18 cellular contexts compared by ENCODE assay signal in genomic region chr7:134787720-134788119, GRCh38. TPM values are rescaled to one million over a fixed set of nuclear protein-coding genes. Genes with fewer than 3 reads are reported as not detected.
A peak's percentile ranks its signal among the peaks of the same experiment; 100 is the strongest.
DNase-seq lines count a peak whose midpoint lies in the region; ATAC-seq and TF ChIP-seq lines count a peak whose summit lies in the region.
"Had no signal": no experiment of that assay in that cellular context is flagged by ENCODE, and none has a peak within 500 bp of the region (broad histone marks: within the 10 kb centered on the region; RNA-seq: fewer than 3 reads in every experiment).

No MANE protein-coding gene starts in this region.

- H3K27me3 Mint-ChIP-seq in CD4-positive, alpha-beta T cell: no peaks in the 10 kb centered on the region

- H3K4me3 Mint-ChIP-seq in CD4-positive, alpha-beta T cell: no peak overlapping the region
- H3K4me3 Mint-ChIP-seq: neural crest cell; T-helper 1 cell treated with Interleukin-12 subunit alpha and Interleukin-12 subunit beta and Interleukin-4 antibody, amounts not matched to agents 30 μg/mL and 1 μg/mL, for 36 hours had no signal

- peaks cover 7% of the 10 kb centered on the region for H3K36me3 Mint-ChIP-seq in CD4-positive, alpha-beta T cell (ENCODE audit: low read depth)

- no peaks in the 10 kb centered on the region for H3K9me3 Mint-ChIP-seq in CD4-positive, alpha-beta T cell
- H3K9me3 Mint-ChIP-seq: neural crest cell; T-helper 1 cell treated with Interleukin-12 subunit alpha and Interleukin-12 subunit beta and Interleukin-4 antibody, amounts not matched to agents 30 μg/mL and 1 μg/mL, for 36 hours had no signal

- POLR2A ChIA-PET in CD4-positive, alpha-beta T cell (lab: Charles Lee): interaction anchor here (1.0 kb wide), 1 partner anchor 178 kb away, joined by 3 read pairs; no protein-coding TSS in a partner anchor

- no peak for TF ChIP-seq CTCF in osteoblast (IDR thresholded peaks at IDR 0.05; ENCODE audit: extremely low read depth, low read depth, low read length)
- TF ChIP-seq CTCF in uterus (IDR thresholded peaks at IDR 0.05): no peak
- no peak for TF ChIP-seq CTCF in WERI-Rb-1 (IDR thresholded peaks at IDR 0.05; ENCODE audit: low read depth, low read length)
- no peak for TF ChIP-seq CTCF in CD4-positive, alpha-beta T cell (IDR thresholded peaks at IDR 0.05)

- CTCF ChIA-PET in CD4-positive, alpha-beta T cell (lab: Charles Lee): interaction anchor here (0.9 kb wide), 2 partner anchors 30 to 46 kb away, joined by 3 read pairs; no protein-coding TSS in a partner anchor

- H3K9me3 ChIP-seq in osteoblast (ENCODE audit: low read depth, low read length): no peaks in the 10 kb centered on the region
- H3K9me3 ChIP-seq in uterus: no peaks in the 10 kb centered on the region
- H3K9me3 ChIP-seq in WERI-Rb-1 (ENCODE audit: severe bottlenecking): no peaks in the 10 kb centered on the region
- no peaks in the 10 kb centered on the region for H3K9me3 ChIP-seq in CD4-positive, alpha-beta T cell (ENCODE audit: control insufficient read depth, low read length)
- H3K9me3 ChIP-seq: tibial nerve had no signal

- peaks cover 88% of the 10 kb centered on the region for H4K20me1 ChIP-seq in osteoblast (ENCODE audit: insufficient read depth, low read length)

- intact Hi-C loops in uterus (cut with DNase I; ENCODE audit: low total_unique reads): no loop called here
- intact Hi-C loops in CD4-positive, alpha-beta T cell (cut with DNase I, micrococcal nuclease): no loop called here

- no peak overlapping the region for H3K27ac Mint-ChIP-seq in CD4-positive, alpha-beta T cell
- H3K27ac Mint-ChIP-seq: T-helper 1 cell treated with Interleukin-12 subunit alpha and Interleukin-12 subunit beta and Interleukin-4 antibody, amounts not matched to agents 30 μg/mL and 1 μg/mL, for 36 hours had no signal

- no peaks in the 10 kb centered on the region for H3K27me3 ChIP-seq in osteoblast (ENCODE audit: insufficient read depth, low read length)
- H3K27me3 ChIP-seq in uterus: no peaks in the 10 kb centered on the region
- H3K27me3 ChIP-seq in WERI-Rb-1 (ENCODE audit: insufficient read depth, low read depth, severe bottlenecking): no peaks in the 10 kb centered on the region
- H3K27me3 ChIP-seq in CD4-positive, alpha-beta T cell (ENCODE audit: control insufficient read depth, insufficient read depth, low read length): no peaks in the 10 kb centered on the region
- H3K27me3 ChIP-seq: tibial nerve had no signal

- DNase-seq in DMS53 (lab: John Stamatoyannopoulos, UW) (peak; percentile 9), DMS53 treated with DMSO at 0.1 percent for 48 hours (lab: John Stamatoyannopoulos, UW; ENCODE audit: unreplicated experiment) (no peak), fibroblast of peridontal ligament (ENCODE audit: extremely low read depth) (peak; percentile 49), osteoblast (ENCODE audit: insufficient read length, low spot score, missing footprints) (no peak), uterus (no peak), SIG-M5 treated with dmso at 0.1 percent for 504 hours (lab: John Stamatoyannopoulos, UW; ENCODE audit: unreplicated experiment) (no peak), WERI-Rb-1 (no peak)
- DNase-seq in CD4-positive, alpha-beta T cell: no peak
- DNase-seq: activated effector memory CD4-positive, alpha-beta T cell treated with anti-CD3 and anti-CD28 coated beads, Interleukin-2, amount 50 U/mL, for 16 hours; kidney; MV-4-11; NCI-H1930; SHP77 had no signal

- peaks cover 68% of the 10 kb centered on the region for H3K36me3 ChIP-seq in osteoblast (ENCODE audit: insufficient read depth, low read length)
- no peaks in the 10 kb centered on the region for H3K36me3 ChIP-seq in uterus
- H3K36me3 ChIP-seq in WERI-Rb-1: no peaks in the 10 kb centered on the region
- H3K36me3 ChIP-seq: tibial nerve had no signal

- ATAC-seq in CD4-positive, alpha-beta T cell (ENCODE audit: poor library complexity): no peak
- ATAC-seq: K562 had no signal

- peak overlapping the region; percentile 19 for H3K4me3 ChIP-seq in osteoblast (ENCODE audit: insufficient read depth, low read length)
- peak overlapping the region in 1 of 2 donors; percentile 8 for H3K4me3 ChIP-seq in uterus
- H3K4me3 ChIP-seq in WERI-Rb-1 (ENCODE audit: low read depth, low read length): no peak overlapping the region
- H3K4me3 ChIP-seq: K562, tibial nerve had no signal

- H2AFZ ChIP-seq in osteoblast (ENCODE audit: low read length): no peak overlapping the region

- H3K4me2 ChIP-seq in osteoblast (ENCODE audit: insufficient read depth, low read length): peak overlapping the region; percentile 90

- peak overlapping the region; percentile 94 for H3K27ac ChIP-seq in osteoblast (ENCODE audit: low read depth, low read length)
- peak overlapping the region; percentile 90 to 96 for H3K27ac ChIP-seq in uterus
- no peak overlapping the region for H3K27ac ChIP-seq in WERI-Rb-1
- H3K27ac ChIP-seq in CD4-positive, alpha-beta T cell (ENCODE audit: low read depth, low read length): no peak overlapping the region
- H3K27ac ChIP-seq: 22Rv1 had no signal

- H3K4me1 Mint-ChIP-seq in CD4-positive, alpha-beta T cell (ENCODE audit: low read depth): no peaks in the 10 kb centered on the region

- no peak for TF ChIP-seq POLR2A in uterus (IDR thresholded peaks at IDR 0.05)

- peaks cover 97% of the 10 kb centered on the region for H3K4me1 ChIP-seq in osteoblast (ENCODE audit: insufficient read depth, low read length)
- peaks cover 5% of the 10 kb centered on the region in 2 donors for H3K4me1 ChIP-seq in uterus

- H3K79me2 ChIP-seq in osteoblast (ENCODE audit: insufficient read depth, low read length): peaks cover 100% of the 10 kb centered on the region

RNA-seq across cellular contexts. Expression of gene CALD1, which starts 8.3 kb away (rescaled TPM):
- total RNA-seq in osteoblast (1,075 and 1,123 TPM in 2 replicates), uterus (1,000 to 10,000 TPM in 1 of 4 donors, 100 to 1,000 TPM in 3; 351 to 1,046 (median 551) TPM)
- total RNA-seq in CD4-positive, alpha-beta T cell: under 1 TPM in 1 of 2 experiments, not detected in 1; 0.33 TPM

Comparison
In these comparisons a context has a peak if more than half of its experiments do, and no peak if none do; other contexts are left out.
1. DNase-seq: peak in DMS53 (single experiment) and fibroblast of peridontal ligament (single experiment); none in DMS53 treated with DMSO at 0.1 percent for 48 hours (single experiment), osteoblast (single experiment), uterus (0 of 2), SIG-M5 treated with dmso at 0.1 percent for 504 hours (single experiment), WERI-Rb-1 (single experiment) and CD4-positive, alpha-beta T cell (0 of 10).
2. H3K27ac ChIP-seq: peak in osteoblast (single experiment) and uterus (2 of 2); none in WERI-Rb-1 (single experiment) and CD4-positive, alpha-beta T cell (single experiment).
3. RNA of gene CALD1, which starts 8.3 kb away (total RNA-seq): 1,075 to 1,123 TPM in osteoblast and 351 to 1,046 TPM in uterus; 0.33 TPM in CD4-positive, alpha-beta T cell; every median in the first group is over 100 times any median in the second.